In the genomic region with DNA sequence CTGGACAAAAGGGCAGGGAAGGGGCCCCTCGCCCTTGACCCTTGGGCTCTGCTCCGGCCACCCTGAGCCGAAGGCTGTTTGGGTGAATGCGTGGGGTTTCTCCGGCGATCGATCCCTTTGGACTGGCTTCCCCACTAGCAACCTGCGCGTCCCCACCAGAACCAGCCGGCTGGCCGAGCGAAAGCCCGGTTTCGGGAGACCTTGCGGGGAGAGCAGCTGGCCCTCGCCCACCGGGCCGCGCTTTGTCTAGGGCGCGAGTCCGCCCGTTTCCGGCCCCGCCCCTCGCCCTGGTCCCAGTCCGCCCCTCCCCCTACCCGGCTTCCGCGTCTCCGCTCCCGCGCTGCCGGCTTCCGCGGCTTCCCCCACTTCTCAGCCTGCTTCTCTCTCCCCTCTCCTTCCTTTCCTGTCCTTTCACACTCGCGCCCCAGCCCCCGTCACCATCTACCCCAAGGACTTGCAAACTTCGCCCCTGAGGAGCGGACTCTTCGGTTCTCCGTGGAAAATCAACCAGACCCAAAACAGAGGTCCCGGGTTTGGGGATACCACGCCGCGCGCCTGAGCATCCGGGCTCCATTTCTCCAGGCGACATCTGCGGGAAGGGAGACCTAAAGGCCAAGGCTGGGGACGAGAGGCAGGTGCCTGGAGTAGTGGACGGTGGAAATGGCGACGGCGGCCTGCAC, we compare ENCODE assay signal across 8 cellular contexts. TPM values are rescaled to one million over a fixed set of nuclear protein-coding genes. Genes with fewer than 3 reads are reported as not detected.
A peak's percentile ranks its signal among the peaks of the same experiment; 100 is the strongest.
DNase-seq lines count a peak whose midpoint lies in the region; ATAC-seq and TF ChIP-seq lines count a peak whose summit lies in the region.

No MANE protein-coding gene starts in this region.

- peak overlapping the region; percentile 30 for H3K4me3 ChIP-seq in cardiac muscle cell
- peak overlapping the region; percentile 69 for H3K4me3 ChIP-seq in rectal smooth muscle tissue (ENCODE audit: low read length)

- no peak for ATAC-seq in GM18858 (IDR thresholded peaks at IDR 0.05; ENCODE audit: unreplicated experiment)

- H3K9ac ChIP-seq in rectal smooth muscle tissue (ENCODE audit: low read length) = no peak overlapping the region

- H3K36me3 Mint-ChIP-seq in T-helper 1 cell treated with Interleukin-12 subunit alpha and Interleukin-12 subunit beta and Interleukin-4 antibody, amounts not matched to agents 30 μg/mL and 1 μg/mL, for 36 hours (ENCODE audit: low read depth) = peaks cover 13% of the 10 kb centered on the region

- H3K27me3 ChIP-seq in cardiac muscle cell = peaks cover 100% of the 10 kb centered on the region
- peaks cover 48% of the 10 kb centered on the region for H3K27me3 ChIP-seq in rectal smooth muscle tissue (ENCODE audit: control insufficient read depth, insufficient read depth, low read length)

- peak overlapping the region; percentile 61 for H3K27ac Mint-ChIP-seq in T-helper 1 cell treated with Interleukin-12 subunit alpha and Interleukin-12 subunit beta and Interleukin-4 antibody, amounts not matched to agents 30 μg/mL and 1 μg/mL, for 36 hours

- H3K4me1 ChIP-seq in cardiac muscle cell (ENCODE audit: low read depth) (no peaks in the 10 kb centered on the region), rectal smooth muscle tissue (ENCODE audit: control insufficient read depth, insufficient read depth, low read length) (peaks cover 7% of the 10 kb centered on the region)

- no peak for TF ChIP-seq CTCF in cardiac muscle cell (IDR thresholded peaks at IDR 0.05; ENCODE audit: low read depth, low read length)

- H3K4me3 Mint-ChIP-seq in T-helper 1 cell treated with Interleukin-12 subunit alpha and Interleukin-12 subunit beta and Interleukin-4 antibody, amounts not matched to agents 30 μg/mL and 1 μg/mL, for 36 hours = peak overlapping the region; percentile 71

- DNase-seq in activated CD8-positive, alpha-beta memory T cell treated with anti-CD3 and anti-CD28 coated beads, Interleukin-2, amount 50 U/mL, for 48 hours = peak; percentile 75
- no peak for DNase-seq in activated CD8-positive, alpha-beta memory T cell treated with anti-CD3 and anti-CD28 coated beads, Interleukin-2, amount 50 U/mL, for 4 hours
- DNase-seq in cardiac muscle cell (ENCODE audit: low read depth in 1 of 2, low spot score in 1 of 2) (peak in 1 of 2 donors; percentile 67), KG1 (lab: John Stamatoyannopoulos, UW) (no peak), SHP77 treated with DMSO at 0.1 percent for 48 hours (lab: John Stamatoyannopoulos, UW) (no peak)

- no peaks in the 10 kb centered on the region for H3K9me3 Mint-ChIP-seq in T-helper 1 cell treated with Interleukin-12 subunit alpha and Interleukin-12 subunit beta and Interleukin-4 antibody, amounts not matched to agents 30 μg/mL and 1 μg/mL, for 36 hours

- H3K36me3 ChIP-seq in cardiac muscle cell (no peaks in the 10 kb centered on the region), rectal smooth muscle tissue (ENCODE audit: control insufficient read depth, insufficient read depth, low read length) (no peaks in the 10 kb centered on the region)

- peaks cover 18% of the 10 kb centered on the region for H3K4me1 Mint-ChIP-seq in T-helper 1 cell treated with Interleukin-12 subunit alpha and Interleukin-12 subunit beta and Interleukin-4 antibody, amounts not matched to agents 30 μg/mL and 1 μg/mL, for 36 hours (ENCODE audit: low read depth)

- H3K27me3 Mint-ChIP-seq in T-helper 1 cell treated with Interleukin-12 subunit alpha and Interleukin-12 subunit beta and Interleukin-4 antibody, amounts not matched to agents 30 μg/mL and 1 μg/mL, for 36 hours (ENCODE audit: low read depth) = peaks cover 94% of the 10 kb centered on the region

- H3K9me3 ChIP-seq in cardiac muscle cell (ENCODE audit: low read depth) = no peaks in the 10 kb centered on the region

- no peak overlapping the region for H3K27ac ChIP-seq in cardiac muscle cell
- H3K27ac ChIP-seq in rectal smooth muscle tissue (ENCODE audit: low read depth, low read length) = no peak overlapping the region

RNA-seq across cellular contexts. Expression of a gene that starts 12.7 kb away (rescaled TPM):
- total RNA-seq in cardiac muscle cell = 0.21 TPM in 1 of 2 replicates, not detected in the other
- 0.30 TPM in 1 of 2 replicates, not detected in the other for polyA plus RNA-seq in cardiac muscle cell

RNA-seq across cellular contexts. Expression of a gene that starts 48.0 kb away (rescaled TPM):
- 0.81 and 3.0 TPM in 2 replicates for total RNA-seq in cardiac muscle cell
- 1.00 TPM in 1 of 2 replicates, not detected in the other for polyA plus RNA-seq in cardiac muscle cell

RNA-seq across cellular contexts. Expression of a gene that starts 52.1 kb away (rescaled TPM):
- total RNA-seq in cardiac muscle cell = not detected in 2 replicates
- not detected in 2 replicates for polyA plus RNA-seq in cardiac muscle cell
